Comparison of ENCODE assay signal across 9 cellular contexts in the genomic region with DNA sequence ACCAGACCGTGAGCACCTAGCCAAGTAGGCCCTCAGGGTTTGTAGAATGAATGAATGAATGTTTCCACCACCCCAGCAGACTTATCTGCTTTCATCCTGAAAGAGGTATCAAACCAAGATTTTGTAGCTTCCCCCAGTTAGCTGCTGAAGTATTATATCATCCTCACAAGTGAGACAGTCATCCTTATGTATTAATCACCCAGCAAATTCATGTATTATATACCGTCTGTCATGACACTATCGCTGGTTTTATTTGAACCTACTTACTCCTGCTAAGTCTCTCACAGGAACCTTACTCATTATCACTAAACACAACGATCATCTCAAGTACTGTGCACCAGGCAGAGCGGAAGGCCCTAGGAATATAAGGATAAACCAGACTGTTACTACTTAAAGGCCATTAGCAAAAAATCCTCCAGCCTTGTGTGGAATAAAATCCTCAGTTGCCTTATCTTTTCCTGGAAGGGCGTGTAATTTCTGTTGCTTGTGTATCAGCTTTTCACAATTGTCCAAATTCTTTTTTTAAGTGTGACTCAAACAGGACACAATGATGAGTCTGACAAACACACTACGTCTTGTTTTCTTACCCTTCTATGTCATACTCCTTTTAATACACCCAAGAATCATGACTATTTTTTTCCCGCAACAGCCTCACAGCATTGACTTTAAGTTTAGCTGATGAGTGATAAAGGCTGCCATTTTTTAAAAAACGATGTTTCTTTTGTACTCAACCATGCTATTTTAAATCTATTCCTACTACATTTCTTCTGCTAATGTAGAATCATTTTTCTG.
A peak's percentile ranks its signal among the peaks of the same experiment; 100 is the strongest.
DNase-seq lines count a peak whose midpoint lies in the region; ATAC-seq and TF ChIP-seq lines count a peak whose summit lies in the region.
"Had no signal": no experiment of that assay in that cellular context is flagged by ENCODE, and none has a peak within 500 bp of the region (broad histone marks: within the 10 kb centered on the region; RNA-seq: fewer than 3 reads in every experiment).

No MANE protein-coding gene starts in this region.

- ATAC-seq in left lung (no peak), GM21529 (IDR thresholded peaks at IDR 0.05; ENCODE audit: unreplicated experiment) (no peak), GM21619 (IDR thresholded peaks at IDR 0.05; ENCODE audit: unreplicated experiment) (no peak)

- CTCF ChIA-PET in A673 (lab: Charles Lee): no interaction called here

- H3K4me1 ChIP-seq in A673 (ENCODE audit: insufficient read depth, low read length, poor library complexity, severe bottlenecking) (peaks cover 47% of the 10 kb centered on the region), left lung (peaks cover 12 to 78% of the 10 kb centered on the region in 2 donors), ovary (ENCODE audit: insufficient read depth) (peaks cover 19% of the 10 kb centered on the region), endodermal cell (ENCODE audit: control insufficient read depth, insufficient read depth, low read length) (peaks cover 14% of the 10 kb centered on the region)

- peak overlapping the region; percentile 60 for H3K4me3 ChIP-seq in A673 (ENCODE audit: low read depth, low read length, poor library complexity, severe bottlenecking)
- peak overlapping the region; percentile 61 for H3K4me3 ChIP-seq in HFF-Myc (replicated peaks; ENCODE audit: low read depth, low read length)
- peak overlapping the region; percentile 32 to 43 for H3K4me3 ChIP-seq in left lung
- H3K4me3 ChIP-seq in ovary: no peak overlapping the region
- no peak overlapping the region for H3K4me3 ChIP-seq in endodermal cell (ENCODE audit: low read length)

- TF ChIP-seq EP300 in ovary (IDR thresholded peaks at IDR 0.05): no peak

- H3K36me3 ChIP-seq in A673 (ENCODE audit: insufficient read depth, low read length, poor library complexity, severe bottlenecking) (peaks cover 37% of the 10 kb centered on the region), left lung (peaks cover 0 to 11% of the 10 kb centered on the region in 2 donors), ovary (no peaks in the 10 kb centered on the region), endodermal cell (ENCODE audit: control insufficient read depth, insufficient read depth, low read length) (no peaks in the 10 kb centered on the region)

- POLR2A ChIA-PET in A673 (lab: Charles Lee; ENCODE audit: low non-redundant PET): no interaction called here

- H3K27me3 ChIP-seq in A673 (replicated peaks; ENCODE audit: insufficient read depth, low read depth, low read length, poor library complexity): no peaks in the 10 kb centered on the region
- H3K27me3 ChIP-seq in left lung: no peaks in the 10 kb centered on the region
- no peaks in the 10 kb centered on the region for H3K27me3 ChIP-seq in ovary
- H3K27me3 ChIP-seq in endodermal cell (ENCODE audit: control insufficient read depth, insufficient read depth, low read length, poor library complexity, severe bottlenecking): no peaks in the 10 kb centered on the region

- TF ChIP-seq CTCF in A673 (conservative IDR thresholded peaks at IDR 0.05; ENCODE audit: low read depth, low read length) (no peak), HFF-Myc (IDR thresholded peaks at IDR 0.05; ENCODE audit: low read depth, low read length, missing control alignments) (no peak), left lung (IDR thresholded peaks at IDR 0.05) (no peak), ovary (IDR thresholded peaks at IDR 0.05) (no peak), endodermal cell (conservative IDR thresholded peaks at IDR 0.05) (no peak)

- no peak for TF ChIP-seq POLR2A in ovary (IDR thresholded peaks at IDR 0.05)

- WGBS in ovary, 3 donors: 88 to 90% (median 88%) methylated on average over 9 of the region's 9 CpGs
- WGBS in endodermal cell (ENCODE audit: insufficient coverage in 1 of 2, insufficient read length in 1 of 2), 2 experiments: 94 to 97% methylated on average over 4 to 9 of the region's 9 CpGs

- no peak overlapping the region for H3K27ac Mint-ChIP-seq in endodermal cell

- H3K4me3 Mint-ChIP-seq in endodermal cell: no peak overlapping the region

- no peak overlapping the region for H3K9ac ChIP-seq in endodermal cell (ENCODE audit: extremely low read depth, low read length, poor library complexity, severe bottlenecking)

- BruUV-seq in A673 (replicated peaks; lab: Mats Ljungman, UMichigan): no TSS peak

- DNase-seq in A673 (ENCODE audit: low spot score) (no peak), HFF-Myc (ENCODE audit: extremely low read depth, low read depth) (no peak), amniotic epithelial cell (ENCODE audit: low read depth) (peak; percentile 57), left lung (no peak), ovary (no peak), endodermal cell (no peak)
- DNase-seq: NCI-H1930 had no signal

- no peaks in the 10 kb centered on the region for H3K36me3 Mint-ChIP-seq in endodermal cell (ENCODE audit: low read depth)

- intact Hi-C loops in A673 (cut with micrococcal nuclease; ENCODE audit: unreplicated experiment) (loop anchor here (10.0 kb wide), 1 partner anchor 745 kb away; no protein-coding TSS in a partner anchor), left lung (cut with DNase I) (no loop called here), ovary (cut with DNase I) (no loop called here)

- H3K4me1 Mint-ChIP-seq in endodermal cell: peaks cover 48% of the 10 kb centered on the region

- no peaks in the 10 kb centered on the region for H3K27me3 Mint-ChIP-seq in endodermal cell (ENCODE audit: insufficient read depth)

- H3K9me3 ChIP-seq in A673 (ENCODE audit: low read depth, low read length, poor library complexity, severe bottlenecking) (no peaks in the 10 kb centered on the region), left lung (no peaks in the 10 kb centered on the region), ovary (no peaks in the 10 kb centered on the region), endodermal cell (ENCODE audit: control insufficient read depth, low read length) (no peaks in the 10 kb centered on the region)

- H3K9me3 Mint-ChIP-seq in endodermal cell: no peaks in the 10 kb centered on the region

- H3K27ac ChIP-seq in A673 (ENCODE audit: low read depth, low read length, poor library complexity, severe bottlenecking) (peak overlapping the region; percentile 94), left lung (peak overlapping the region; percentile 92 to 95), ovary (no peak overlapping the region), endodermal cell (ENCODE audit: low read depth, low read length) (no peak overlapping the region)

Comparison
In these comparisons a context has a peak if more than half of its experiments do, and no peak if none do; other contexts are left out.
1. H3K27ac ChIP-seq: peak in A673 (single experiment) and left lung (2 of 2); none in ovary (0 of 2) and endodermal cell (single experiment).
2. H3K4me3 ChIP-seq: peak in A673 (single experiment), HFF-Myc (single experiment) and left lung (2 of 2); none in ovary (single experiment) and endodermal cell (single experiment).